ENCODE assay signal across 1 cellular context in the genomic region with DNA sequence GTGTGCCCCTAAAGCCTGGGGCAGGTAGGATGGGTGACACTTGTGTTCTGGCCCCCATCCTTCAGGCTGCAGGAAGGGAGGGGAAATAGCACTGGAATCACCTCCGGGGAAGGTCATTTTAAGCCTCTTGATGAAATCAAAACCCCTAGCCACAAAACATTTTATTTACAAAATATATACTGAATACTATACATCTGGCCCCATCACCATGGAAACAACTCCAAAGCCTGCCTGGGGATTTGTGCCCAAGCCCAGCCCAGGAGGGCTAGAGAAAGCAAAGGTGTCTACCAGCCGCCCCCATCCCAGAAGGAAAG.
TF ChIP-seq lines count a peak whose summit lies in the region.

No MANE protein-coding gene starts in this region.

TF ChIP-seq in A549, 52 proteins besides CTCF, POLR2A, EP300 and RAD21:
- no peak for TF ChIP-seq GATA3 (IDR thresholded peaks at IDR 0.05; ENCODE audit: borderline replicate concordance)
- no peak for TF ChIP-seq SREBF2 (IDR thresholded peaks at IDR 0.05)
- no peak for TF ChIP-seq KDM5A (IDR thresholded peaks at IDR 0.05)
- no peak for TF ChIP-seq RFX5 (IDR thresholded peaks at IDR 0.05)
- TF ChIP-seq ESRRA (IDR thresholded peaks at IDR 0.05; ENCODE audit: borderline replicate concordance, low read length) = no peak
- TF ChIP-seq, protein P1, sequence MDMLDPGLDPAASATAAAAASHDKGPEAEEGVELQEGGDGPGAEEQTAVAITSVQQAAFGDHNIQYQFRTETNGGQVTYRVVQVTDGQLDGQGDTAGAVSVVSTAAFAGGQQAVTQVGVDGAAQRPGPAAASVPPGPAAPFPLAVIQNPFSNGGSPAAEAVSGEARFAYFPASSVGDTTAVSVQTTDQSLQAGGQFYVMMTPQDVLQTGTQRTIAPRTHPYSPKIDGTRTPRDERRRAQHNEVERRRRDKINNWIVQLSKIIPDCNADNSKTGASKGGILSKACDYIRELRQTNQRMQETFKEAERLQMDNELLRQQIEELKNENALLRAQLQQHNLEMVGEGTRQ (IDR thresholded peaks at IDR 0.05) = no peak
- TF ChIP-seq, protein P2, sequence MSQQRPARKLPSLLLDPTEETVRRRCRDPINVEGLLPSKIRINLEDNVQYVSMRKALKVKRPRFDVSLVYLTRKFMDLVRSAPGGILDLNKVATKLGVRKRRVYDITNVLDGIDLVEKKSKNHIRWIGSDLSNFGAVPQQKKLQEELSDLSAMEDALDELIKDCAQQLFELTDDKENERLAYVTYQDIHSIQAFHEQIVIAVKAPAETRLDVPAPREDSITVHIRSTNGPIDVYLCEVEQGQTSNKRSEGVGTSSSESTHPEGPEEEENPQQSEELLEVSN (IDR thresholded peaks at IDR 0.05; ENCODE audit: borderline replicate concordance, low read depth) = no peak
- no peak for TF ChIP-seq JUN (IDR thresholded peaks at IDR 0.05)
- TF ChIP-seq JUNB (IDR thresholded peaks at IDR 0.05) = no peak
- no peak for TF ChIP-seq MYC (IDR thresholded peaks at IDR 0.05; ENCODE audit: borderline replicate concordance, low read length)
- TF ChIP-seq CBX8 (IDR thresholded peaks at IDR 0.05) = no peak
- no peak for TF ChIP-seq EHF (CRISPR knock-in tag; IDR thresholded peaks at IDR 0.05)
- no peak for TF ChIP-seq MAFK (IDR thresholded peaks at IDR 0.05; ENCODE audit: partially characterized antibody)
- TF ChIP-seq ZNF302 (CRISPR knock-in tag; IDR thresholded peaks at IDR 0.05) = no peak
